In the genomic region with DNA sequence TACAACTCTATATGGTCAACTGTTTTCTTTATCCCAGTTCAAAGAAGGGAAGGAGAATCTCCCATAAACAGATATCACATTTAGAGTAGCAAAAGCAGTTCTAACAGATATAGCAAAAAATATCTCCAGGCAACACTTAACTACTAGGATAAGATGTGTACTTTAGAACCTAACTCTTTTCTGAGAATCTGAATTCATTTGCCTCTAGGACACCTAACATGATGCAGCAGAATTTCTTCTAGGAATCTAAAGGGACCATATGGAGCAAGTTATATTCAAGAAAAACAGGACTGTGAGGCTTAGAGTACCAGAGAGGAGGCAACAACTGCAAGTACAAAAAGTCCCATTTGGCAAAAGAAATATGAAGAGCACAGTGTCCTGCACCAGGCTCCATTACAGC, we compare ENCODE assay signal across 29 cellular contexts.
"Had no signal": no experiment of that assay in that cellular context is flagged by ENCODE, and none has a peak within 500 bp of the region (broad histone marks: within the 10 kb centered on the region; RNA-seq: fewer than 3 reads in every experiment).

No MANE protein-coding gene starts in this region.

- H3K27me3 Mint-ChIP-seq: type B pancreatic cell had no signal

- H3K4me3 Mint-ChIP-seq: stimulated activated effector memory CD8-positive, alpha-beta T cell treated with anti-CD3 and anti-CD28 coated beads, Interleukin-12 subunit alpha, Interleukin-12 subunit beta, amount 100 ng/mL, for 72 hours; stimulated activated memory B cell treated with anti-CD40 and anti-IgM and Interleukin-4, amounts not matched to agents 10 μg/mL and 1 μg/mL and 100 μg/mL, for 72 hours; stimulated activated naive B cell treated with anti-CD40 and anti-IgM and Interleukin-4, amounts not matched to agents 10 μg/mL and 1 μg/mL and 100 μg/mL, for 72 hours; stimulated activated naive CD8-positive, alpha-beta T cell treated with anti-CD3 and anti-CD28 coated beads, Interleukin-15, amount 100 ng/mL, for 72 hours; stimulated activated naive CD8-positive, alpha-beta T cell treated with anti-CD3 and anti-CD28 coated beads, Interleukin-15, Interleukin-2, amounts not matched to agents 100 ng/mL and 50 ng/mL, for 24 hours; type B pancreatic cell had no signal

- DNase-seq: stimulated activated CD4-positive, alpha-beta T cell treated with anti-CD3 and anti-CD28 coated beads, Interleukin-2, amount 100 ng/mL, for 48 hours; stimulated activated CD4-positive, alpha-beta T cell treated with anti-CD3 and anti-CD28 coated beads, Interleukin-4, amount 100 ng/mL, for 1 hour; stimulated activated CD4-positive, alpha-beta T cell treated with anti-CD3 and anti-CD28 coated beads, Interleukin-4, amount 100 ng/mL, for 24 hours; stimulated activated CD4-positive, alpha-beta T cell treated with anti-CD3 and anti-CD28 coated beads, Interleukin-4, amount 100 ng/mL, for 4 hours; stimulated activated CD8-positive, alpha-beta memory T cell treated with anti-CD3 and anti-CD28 coated beads, Interleukin-4, amount 100 ng/mL, for 48 hours; stimulated activated naive B cell treated with anti-CD40 and anti-IgM and Interleukin-4, amounts not matched to agents 10 μg/mL and 1 μg/mL and 100 μg/mL, for 72 hours; stimulated activated naive CD4-positive, alpha-beta T cell; stimulated activated naive CD4-positive, alpha-beta T cell treated with Interleukin-2 at 50 U/mL for 16 hours; stimulated activated naive CD8-positive, alpha-beta T cell treated with anti-CD3 and anti-CD28 coated beads, Interleukin-15, amount 100 ng/mL, for 72 hours; stimulated activated naive CD8-positive, alpha-beta T cell treated with anti-CD3 and anti-CD28 coated beads, Interleukin-15, Interleukin-2, amounts not matched to agents 100 U/mL and 50 U/mL, for 24 hours; stomach; substantia nigra; testis; thyroid gland; tibial artery; transverse colon; trophoblast cell; upper lobe of right lung; uterus had no signal

- H3K9me3 Mint-ChIP-seq: stimulated activated effector memory CD8-positive, alpha-beta T cell treated with anti-CD3 and anti-CD28 coated beads, Interleukin-12 subunit alpha, Interleukin-12 subunit beta, amount 100 ng/mL, for 72 hours; stimulated activated memory B cell treated with anti-CD40 and anti-IgM and Interleukin-4, amounts not matched to agents 10 μg/mL and 1 μg/mL and 100 μg/mL, for 72 hours; stimulated activated naive B cell treated with anti-CD40 and anti-IgM and Interleukin-4, amounts not matched to agents 10 μg/mL and 1 μg/mL and 100 μg/mL, for 72 hours; stimulated activated naive CD8-positive, alpha-beta T cell treated with anti-CD3 and anti-CD28 coated beads, Interleukin-15, amount 100 ng/mL, for 72 hours; stimulated activated naive CD8-positive, alpha-beta T cell treated with anti-CD3 and anti-CD28 coated beads, Interleukin-15, Interleukin-2, amounts not matched to agents 100 ng/mL and 50 ng/mL, for 24 hours had no signal

- H3K9me3 ChIP-seq: suprapubic skin, testis, thoracic aorta, thyroid gland, tibial artery, upper lobe of left lung, upper lobe of right lung, uterus, vagina had no signal

- H3K36me3 ChIP-seq: stomach, suprapubic skin, thoracic aorta, thyroid gland, tibial artery, tibial nerve, transverse colon, upper lobe of left lung, upper lobe of right lung, uterus, vagina had no signal

- H3K27me3 ChIP-seq: stomach, suprapubic skin, testis, thyroid gland, tibial artery, tibial nerve, transverse colon, upper lobe of left lung, upper lobe of right lung, uterus, vagina had no signal

- ATAC-seq: stimulated activated effector memory CD8-positive, alpha-beta T cell treated with anti-CD3 and anti-CD28 coated beads, Interleukin-12 subunit alpha, Interleukin-12 subunit beta, amount 100 ng/mL, for 72 hours; stimulated activated memory B cell treated with anti-CD40 and anti-IgM and Interleukin-4, amounts not matched to agents 10 μg/mL and 1 μg/mL and 100 μg/mL, for 72 hours; stimulated activated naive B cell treated with anti-CD40 and anti-IgM and Interleukin-4, amounts not matched to agents 10 μg/mL and 1 μg/mL and 100 μg/mL, for 72 hours; stimulated activated naive CD8-positive, alpha-beta T cell treated with anti-CD3 and anti-CD28 coated beads, Interleukin-15, amount 100 ng/mL, for 72 hours; stimulated activated naive CD8-positive, alpha-beta T cell treated with anti-CD3 and anti-CD28 coated beads, Interleukin-15, Interleukin-2, amounts not matched to agents 100 U/mL and 50 U/mL, for 24 hours; upper lobe of right lung had no signal

- FAIRE-seq: urothelium cell line had no signal

- H3K27ac ChIP-seq: stomach, suprapubic skin, testis, thoracic aorta, thyroid gland, tibial artery, tibial nerve, transverse colon, upper lobe of left lung, upper lobe of right lung, uterus, vagina had no signal

- H3K4me3 ChIP-seq: stomach, suprapubic skin, testis, thoracic aorta, thyroid gland, tibial artery, tibial nerve, transverse colon, upper lobe of left lung, upper lobe of right lung, uterus, vagina had no signal

- H3K4me1 ChIP-seq: stomach, suprapubic skin, testis, thyroid gland, tibial artery, tibial nerve, transverse colon, upper lobe of left lung, upper lobe of right lung, uterus, vagina had no signal

- H3K4me1 Mint-ChIP-seq: stimulated activated effector memory CD8-positive, alpha-beta T cell treated with anti-CD3 and anti-CD28 coated beads, Interleukin-12 subunit alpha, Interleukin-12 subunit beta, amount 100 ng/mL, for 72 hours; stimulated activated memory B cell treated with anti-CD40 and anti-IgM and Interleukin-4, amounts not matched to agents 10 μg/mL and 1 μg/mL and 100 μg/mL, for 72 hours; stimulated activated naive B cell treated with anti-CD40 and anti-IgM and Interleukin-4, amounts not matched to agents 10 μg/mL and 1 μg/mL and 100 μg/mL, for 72 hours; stimulated activated naive CD8-positive, alpha-beta T cell treated with anti-CD3 and anti-CD28 coated beads, Interleukin-15, amount 100 ng/mL, for 72 hours had no signal

- H3K36me3 Mint-ChIP-seq: stimulated activated effector memory CD8-positive, alpha-beta T cell treated with anti-CD3 and anti-CD28 coated beads, Interleukin-12 subunit alpha, Interleukin-12 subunit beta, amount 100 ng/mL, for 72 hours; stimulated activated memory B cell treated with anti-CD40 and anti-IgM and Interleukin-4, amounts not matched to agents 10 μg/mL and 1 μg/mL and 100 μg/mL, for 72 hours; stimulated activated naive B cell treated with anti-CD40 and anti-IgM and Interleukin-4, amounts not matched to agents 10 μg/mL and 1 μg/mL and 100 μg/mL, for 72 hours had no signal

- H3K27ac Mint-ChIP-seq: stimulated activated effector memory CD8-positive, alpha-beta T cell treated with anti-CD3 and anti-CD28 coated beads, Interleukin-12 subunit alpha, Interleukin-12 subunit beta, amount 100 ng/mL, for 72 hours; stimulated activated memory B cell treated with anti-CD40 and anti-IgM and Interleukin-4, amounts not matched to agents 10 μg/mL and 1 μg/mL and 100 μg/mL, for 72 hours; stimulated activated naive B cell treated with anti-CD40 and anti-IgM and Interleukin-4, amounts not matched to agents 10 μg/mL and 1 μg/mL and 100 μg/mL, for 72 hours; stimulated activated naive CD8-positive, alpha-beta T cell treated with anti-CD3 and anti-CD28 coated beads, Interleukin-15, amount 100 ng/mL, for 72 hours; stimulated activated naive CD8-positive, alpha-beta T cell treated with anti-CD3 and anti-CD28 coated beads, Interleukin-15, Interleukin-2, amounts not matched to agents 100 ng/mL and 50 ng/mL, for 24 hours; type B pancreatic cell had no signal
